In the genomic region with DNA sequence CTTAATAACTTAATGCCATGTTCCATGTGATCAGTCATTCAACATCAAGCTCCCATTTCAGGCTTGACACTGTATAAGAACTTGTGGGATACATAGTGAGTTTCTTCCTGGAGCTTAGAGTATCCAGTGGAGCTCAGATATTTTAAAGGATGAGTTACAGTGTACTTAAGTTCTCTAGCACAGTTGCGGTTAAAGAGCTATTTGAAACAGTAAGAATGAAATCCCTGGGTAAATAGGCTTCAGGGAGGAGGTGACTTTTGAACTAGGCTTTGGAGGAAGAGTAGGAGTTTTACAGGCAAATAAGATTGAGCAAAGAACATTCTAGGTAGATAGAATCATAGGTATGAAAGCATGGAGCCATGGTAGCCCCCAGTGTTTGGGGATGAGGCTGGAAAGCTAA, we compare ENCODE assay signal across 11 cellular contexts. TPM values are rescaled to one million over a fixed set of nuclear protein-coding genes. Genes with fewer than 3 reads are reported as not detected.
DNase-seq lines count a peak whose midpoint lies in the region; ATAC-seq and TF ChIP-seq lines count a peak whose summit lies in the region.
"Had no signal": no experiment of that assay in that cellular context is flagged by ENCODE, and none has a peak within 500 bp of the region (broad histone marks: within the 10 kb centered on the region; RNA-seq: fewer than 3 reads in every experiment).

No MANE protein-coding gene starts in this region.

- peak overlapping the region; percentile 2 for H3K27ac Mint-ChIP-seq in activated T-helper 1 cell treated with anti-CD3 and anti-CD28 coated beads, Interleukin-12 subunit alpha, Interleukin-12 subunit beta, Interleukin-2, Interleukin-4 antibody, amounts not matched to agents 30 ng/mL and 10 ng/mL and 1 ng/mL, durations not matched to agents 14 hours and 24 hours and 36 hours

- H3K27ac ChIP-seq in heart right ventricle: peak overlapping the region in 6 of 10 donors; percentile 1 to 52 (median 31)
- H3K27ac ChIP-seq in mesenchymal stem cell (ENCODE audit: low read length, poor library complexity, severe bottlenecking): peak overlapping the region; percentile 24
- peak overlapping the region; percentile 31 to 74 (median 68) for H3K27ac ChIP-seq in transverse colon

- H2AFZ ChIP-seq in mesenchymal stem cell (ENCODE audit: low read depth, low read length): no peak overlapping the region

- ATAC-seq in heart right ventricle (no peak), left cardiac atrium (no peak), GM18867 (IDR thresholded peaks at IDR 0.05; ENCODE audit: unreplicated experiment) (no peak)

- no peak for TF ChIP-seq EP300 in transverse colon (IDR thresholded peaks at IDR 0.05; ENCODE audit: low read depth)

- DNase-seq in heart right ventricle: no peak
- no peak for DNase-seq in left cardiac atrium
- no peak for DNase-seq in activated T-helper 1 cell treated with anti-CD3 and anti-CD28 coated beads, Interleukin-12 subunit alpha, Interleukin-12 subunit beta, Interleukin-2, Interleukin-4 antibody, amounts not matched to agents 30 ng/mL and 10 ng/mL and 1 ng/mL, durations not matched to agents 14 hours and 24 hours and 36 hours (ENCODE audit: low spot score)
- no peak for DNase-seq in mesenchymal stem cell
- DNase-seq in transverse colon: no peak
- DNase-seq in NK-92 (lab: John Stamatoyannopoulos, UW; ENCODE audit: unreplicated experiment): no peak
- no peak for DNase-seq in NOMO-1 treated with dmso at 0.1 percent for 144 hours (lab: John Stamatoyannopoulos, UW; ENCODE audit: unreplicated experiment)
- DNase-seq: BE2C, RPMI8226 had no signal

- H3K4me2 ChIP-seq in mesenchymal stem cell (ENCODE audit: low read length, poor library complexity, severe bottlenecking): no peak overlapping the region

- peaks cover 0 to 9% (median 0%) of the 10 kb centered on the region in 9 donors for H3K36me3 ChIP-seq in heart right ventricle
- H3K36me3 ChIP-seq in mesenchymal stem cell (ENCODE audit: control insufficient read depth in 1 of 2, insufficient read depth in 2 of 2, low read depth in 1 of 2, low read length in 2 of 2): peaks cover 0 to 2% of the 10 kb centered on the region in 2 experiments
- no peaks in the 10 kb centered on the region for H3K36me3 ChIP-seq in transverse colon

- H3K27me3 ChIP-seq in heart right ventricle (no peaks in the 10 kb centered on the region), mesenchymal stem cell (ENCODE audit: control insufficient read depth in 1 of 2, insufficient read depth in 1 of 2, low read length in 2 of 2) (no peaks in the 10 kb centered on the region), transverse colon (no peaks in the 10 kb centered on the region)
- H3K27me3 ChIP-seq: BE2C had no signal

- no peak for TF ChIP-seq POLR2A in transverse colon (IDR thresholded peaks at IDR 0.05)

- in situ Hi-C loops in transverse colon (cut with MboI; ENCODE audit: low pct_ligation_motif_present in 1 of 4, low pct_unique_long_range_greater_than_20kb in 1 of 4, low sequenced_read_pairs in 3 of 4): loop anchor here in 1 of 4 donors (25.0 kb wide), 1 partner anchor 90 kb away; a partner anchor contains a TSS

- TF ChIP-seq CTCF in heart right ventricle (IDR thresholded peaks at IDR 0.05): no peak
- TF ChIP-seq CTCF in transverse colon (IDR thresholded peaks at IDR 0.05): no peak

- no peak overlapping the region for H4K8ac ChIP-seq in mesenchymal stem cell (ENCODE audit: low read length)

- no peak overlapping the region for H3K14ac ChIP-seq in mesenchymal stem cell (ENCODE audit: low read length in 2 of 2)

- intact Hi-C loops in heart right ventricle (cut with DNase I) (loop anchor here in 7 of 10 donors (5.0 to 10.0 kb wide), 7 partner anchors 35 to 163 kb away; a partner anchor contains a TSS), left cardiac atrium (cut with DNase I) (loop anchor here in 1 of 2 donors (5.0 kb wide), 1 partner anchor 65 kb away; a partner anchor contains a TSS), transverse colon (cut with DNase I; ENCODE audit: low total_unique reads) (loop anchor here (5.0 to 10.0 kb wide), 2 partner anchors 35 to 63 kb away; a partner anchor contains a TSS)
- intact Hi-C loops in activated T-helper 1 cell treated with anti-CD3 and anti-CD28 coated beads, Interleukin-12 subunit alpha, Interleukin-12 subunit beta, Interleukin-2, Interleukin-4 antibody, amounts not matched to agents 30 ng/mL and 10 ng/mL and 1 ng/mL, durations not matched to agents 14 hours and 24 hours and 36 hours (cut with micrococcal nuclease): no loop called here

- H2BK5ac ChIP-seq in mesenchymal stem cell (ENCODE audit: low read depth, low read length, poor library complexity, severe bottlenecking): no peak overlapping the region

- WGBS in heart right ventricle, 2 donors: 96 to 98% methylated on average over 1 of the region's 1 CpG
- 94% methylated on average over 1 of the region's 1 CpG for WGBS in mesenchymal stem cell
- 75 to 77% methylated on average over 1 of the region's 1 CpG for WGBS in transverse colon (ENCODE audit: low coverage in 1 of 2), 2 donors

- H3K23ac ChIP-seq in mesenchymal stem cell (ENCODE audit: low read length in 2 of 2): no peak overlapping the region

- peaks cover 26% of the 10 kb centered on the region for H3K36me3 Mint-ChIP-seq in activated T-helper 1 cell treated with anti-CD3 and anti-CD28 coated beads, Interleukin-12 subunit alpha, Interleukin-12 subunit beta, Interleukin-2, Interleukin-4 antibody, amounts not matched to agents 30 ng/mL and 10 ng/mL and 1 ng/mL, durations not matched to agents 14 hours and 24 hours and 36 hours (ENCODE audit: low read depth)

- H3K79me1 ChIP-seq in mesenchymal stem cell (replicated peaks; ENCODE audit: low read length, poor library complexity, severe bottlenecking): peaks cover 4% of the 10 kb centered on the region

- H3K27me3 Mint-ChIP-seq in activated T-helper 1 cell treated with anti-CD3 and anti-CD28 coated beads, Interleukin-12 subunit alpha, Interleukin-12 subunit beta, Interleukin-2, Interleukin-4 antibody, amounts not matched to agents 30 ng/mL and 10 ng/mL and 1 ng/mL, durations not matched to agents 14 hours and 24 hours and 36 hours (ENCODE audit: insufficient read depth): no peaks in the 10 kb centered on the region

- peaks cover 8 to 83% (median 65%) of the 10 kb centered on the region in 9 donors for H3K4me1 ChIP-seq in heart right ventricle
- H3K4me1 ChIP-seq in mesenchymal stem cell (ENCODE audit: control insufficient read depth, insufficient read depth, low read depth, low read length): peaks cover 14% of the 10 kb centered on the region
- H3K4me1 ChIP-seq in transverse colon: peaks cover 40 to 80% (median 68%) of the 10 kb centered on the region in 4 donors
- H3K4me1 ChIP-seq: BE2C had no signal

- no peak overlapping the region for H4K91ac ChIP-seq in mesenchymal stem cell (ENCODE audit: low read length)

- no peak overlapping the region for H2BK15ac ChIP-seq in mesenchymal stem cell (ENCODE audit: low read depth, poor library complexity, severe bottlenecking)

- no peaks in the 10 kb centered on the region for H3K9me3 ChIP-seq in heart right ventricle
- no peaks in the 10 kb centered on the region for H3K9me3 ChIP-seq in mesenchymal stem cell (ENCODE audit: control insufficient read depth, low read length)
- H3K9me3 ChIP-seq in transverse colon: no peaks in the 10 kb centered on the region
- H3K9me3 ChIP-seq: BE2C had no signal

- no peaks in the 10 kb centered on the region for H3K9me3 Mint-ChIP-seq in activated T-helper 1 cell treated with anti-CD3 and anti-CD28 coated beads, Interleukin-12 subunit alpha, Interleukin-12 subunit beta, Interleukin-2, Interleukin-4 antibody, amounts not matched to agents 30 ng/mL and 10 ng/mL and 1 ng/mL, durations not matched to agents 14 hours and 24 hours and 36 hours

- no peak overlapping the region for H2BK12ac ChIP-seq in mesenchymal stem cell (ENCODE audit: low read length in 2 of 2)

- no peak overlapping the region for H3K4ac ChIP-seq in mesenchymal stem cell (ENCODE audit: low read depth in 1 of 2, low read length in 2 of 2)

- no peak overlapping the region for H3K4me3 Mint-ChIP-seq in activated T-helper 1 cell treated with anti-CD3 and anti-CD28 coated beads, Interleukin-12 subunit alpha, Interleukin-12 subunit beta, Interleukin-2, Interleukin-4 antibody, amounts not matched to agents 30 ng/mL and 10 ng/mL and 1 ng/mL, durations not matched to agents 14 hours and 24 hours and 36 hours

- peak overlapping the region; percentile 20 for H3K9ac ChIP-seq in mesenchymal stem cell (ENCODE audit: low read length)

- peaks cover 53% of the 10 kb centered on the region for H3K4me1 Mint-ChIP-seq in activated T-helper 1 cell treated with anti-CD3 and anti-CD28 coated beads, Interleukin-12 subunit alpha, Interleukin-12 subunit beta, Interleukin-2, Interleukin-4 antibody, amounts not matched to agents 30 ng/mL and 10 ng/mL and 1 ng/mL, durations not matched to agents 14 hours and 24 hours and 36 hours (ENCODE audit: low read depth)

- no peak overlapping the region for H2AK5ac ChIP-seq in mesenchymal stem cell (ENCODE audit: low read length, severe bottlenecking)

- H3K18ac ChIP-seq in mesenchymal stem cell (ENCODE audit: low read depth in 1 of 2, low read length in 2 of 2): no peak overlapping the region

- no peak overlapping the region for H2BK120ac ChIP-seq in mesenchymal stem cell (ENCODE audit: low read depth, low read length)

- H3K4me3 ChIP-seq in heart right ventricle (no peak overlapping the region), mesenchymal stem cell (ENCODE audit: insufficient read depth in 1 of 2, low read depth in 1 of 2, low read length in 2 of 2) (peak overlapping the region in 1 of 2 experiments; percentile 59), transverse colon (no peak overlapping the region)
- H3K4me3 ChIP-seq: lung had no signal

RNA-seq across cellular contexts. Expression of a gene that starts 3.8 kb away (rescaled TPM):
- total RNA-seq in heart right ventricle: 10 to 100 TPM; 17.1 to 26.9 (median 20.8) TPM
- polyA plus RNA-seq in heart right ventricle: 1 to 10 TPM; 8.2 to 8.7 TPM
- total RNA-seq in left cardiac atrium: 10 to 100 TPM; 17.0 to 19.3 TPM
- 29.9 and 30.9 TPM in 2 replicates for total RNA-seq in activated T-helper 1 cell treated with anti-CD3 and anti-CD28 coated beads, Interleukin-12 subunit alpha, Interleukin-12 subunit beta, Interleukin-2, Interleukin-4 antibody, amounts not matched to agents 30 ng/mL and 10 ng/mL and 1 ng/mL, durations not matched to agents 14 hours and 24 hours and 36 hours
- 11.9 TPM for polyA plus RNA-seq in mesenchymal stem cell (2013, experiment 1 of 2)
- 11.2 TPM for polyA plus RNA-seq in mesenchymal stem cell (2013, experiment 2 of 2)
- 10 to 100 TPM; 23.5 to 41.1 (median 26.5) TPM for total RNA-seq in transverse colon

RNA-seq across cellular contexts. Expression of a gene that starts 36.3 kb away (rescaled TPM):
- 10 to 100 TPM; 65.9 to 93.8 (median 75.0) TPM for total RNA-seq in heart right ventricle
- polyA plus RNA-seq in heart right ventricle: 100 to 1,000 TPM in 1 of 2 donors, 10 to 100 TPM in 1; 77.7 to 123 TPM
- total RNA-seq in left cardiac atrium: 100 to 1,000 TPM in 1 of 2 donors, 10 to 100 TPM in 1; 98.1 to 104 TPM
- 97.3 and 105 TPM in 2 replicates for total RNA-seq in activated T-helper 1 cell treated with anti-CD3 and anti-CD28 coated beads, Interleukin-12 subunit alpha, Interleukin-12 subunit beta, Interleukin-2, Interleukin-4 antibody, amounts not matched to agents 30 ng/mL and 10 ng/mL and 1 ng/mL, durations not matched to agents 14 hours and 24 hours and 36 hours
- polyA plus RNA-seq in mesenchymal stem cell (2013, experiment 1 of 2): 265 TPM
- polyA plus RNA-seq in mesenchymal stem cell (2013, experiment 2 of 2): 272 TPM
- 100 to 1,000 TPM in 2 of 4 donors, 10 to 100 TPM in 2; 19.9 to 124 (median 83.0) TPM for total RNA-seq in transverse colon
